In genomic region chr19:47112166-47112663, GRCh38 we compare ENCODE assay signal across 8 cellular contexts. TPM values are rescaled to one million over a fixed set of nuclear protein-coding genes. Genes with fewer than 3 reads are reported as not detected.
DNase-seq lines count a peak whose midpoint lies in the region; ATAC-seq, FAIRE-seq and TF ChIP-seq lines count a peak whose summit lies in the region.

No MANE protein-coding gene starts in this region.

- 0 to 1% methylated on average over 26 to 53 of the region's 54 CpGs for WGBS in lung, 2 donors

- POLR2A ChIA-PET in activated CD8-positive, alpha-beta T cell treated with anti-CD3 and anti-CD28 coated beads for 36 hours (lab: Charles Lee): interaction anchor here (0.7 to 9.4 kb wide), 14 partner anchors 19 to 501 kb away, joined by 3 to 182 read pairs (median 4); partner anchors contain the start of genes CCDC9 and SAE1

- ATAC-seq in HG03280 (IDR thresholded peaks at IDR 0.05; ENCODE audit: unreplicated experiment): peak; percentile 18
- peak; percentile 11 for ATAC-seq in activated CD8-positive, alpha-beta T cell treated with anti-CD3 and anti-CD28 coated beads for 36 hours
- peak; percentile 54 for ATAC-seq in lung (ENCODE audit: insufficient read depth, low FRiP score)
- ATAC-seq in HG03159 (IDR thresholded peaks at IDR 0.05; ENCODE audit: unreplicated experiment): no peak

- H3K27ac ChIP-seq in lung (ENCODE audit: low read depth in 1 of 2, low read length in 1 of 2): peak overlapping the region; percentile 100

- no peaks in the 10 kb centered on the region for H3K9me3 Mint-ChIP-seq in activated CD8-positive, alpha-beta T cell treated with anti-CD3 and anti-CD28 coated beads for 36 hours

- intact Hi-C loops in activated CD8-positive, alpha-beta T cell treated with anti-CD3 and anti-CD28 coated beads for 36 hours (cut with micrococcal nuclease): no loop called here

- DNase-seq in GM12892 (ENCODE audit: insufficient read length): peak; percentile 60
- DNase-seq in NCI-H748 treated with DMSO at 0.1 percent for 48 hours (lab: John Stamatoyannopoulos, UW): peak; percentile 59
- DNase-seq in activated CD8-positive, alpha-beta T cell treated with anti-CD3 and anti-CD28 coated beads for 36 hours: peak; percentile 87
- DNase-seq in ecto neural progenitor cell (ENCODE audit: low spot score): peak; percentile 90
- peak; percentile 92 for DNase-seq in lung (ENCODE audit: low spot score)
- peak; percentile 76 to 85 (median 77) for DNase-seq in stimulated activated CD4-positive, alpha-beta T cell treated with anti-CD3 and anti-CD28 coated beads, TNF-alpha, amount 100 ng/mL, for 24 hours (ENCODE audit: low read depth in 3 of 3)

- H3K36me3 Mint-ChIP-seq in activated CD8-positive, alpha-beta T cell treated with anti-CD3 and anti-CD28 coated beads for 36 hours (ENCODE audit: low read depth): peaks cover 44% of the 10 kb centered on the region

- peak overlapping the region; percentile 89 for H3K4me3 Mint-ChIP-seq in activated CD8-positive, alpha-beta T cell treated with anti-CD3 and anti-CD28 coated beads for 36 hours

- no peak for FAIRE-seq in GM12892 (lab: Jason Lieb, UNC)

- TF ChIP-seq POLR2A in GM12892 (IDR thresholded peaks at IDR 0.05; ENCODE audit: low read depth, low read length): peak; percentile 76; the same call in 1 of the 2 replicates

- H3K27me3 Mint-ChIP-seq in activated CD8-positive, alpha-beta T cell treated with anti-CD3 and anti-CD28 coated beads for 36 hours: no peaks in the 10 kb centered on the region

- peaks cover 34% of the 10 kb centered on the region for H3K4me1 Mint-ChIP-seq in activated CD8-positive, alpha-beta T cell treated with anti-CD3 and anti-CD28 coated beads for 36 hours (ENCODE audit: low read depth)

- CTCF ChIA-PET in activated CD8-positive, alpha-beta T cell treated with anti-CD3 and anti-CD28 coated beads for 36 hours (lab: Charles Lee): interaction anchor here (0.9 to 1.7 kb wide), 5 partner anchors 11 to 144 kb away, joined by 3 to 5 read pairs (median 4); partner anchors contain the start of gene CCDC9

- no peaks in the 10 kb centered on the region for H3K9me3 ChIP-seq in lung (ENCODE audit: control insufficient read depth in 2 of 2, insufficient read depth in 1 of 2, low read length in 1 of 2)

- H3K27me3 ChIP-seq in lung (ENCODE audit: control insufficient read depth, insufficient read depth): no peaks in the 10 kb centered on the region

- peak overlapping the region; percentile 94 for H3K4me3 ChIP-seq in lung

- peaks cover 3 to 10% of the 10 kb centered on the region in 2 donors for H3K4me1 ChIP-seq in lung (ENCODE audit: control insufficient read depth in 2 of 2, insufficient read depth in 2 of 2, low read length in 2 of 2)

- no peaks in the 10 kb centered on the region for H3K36me3 ChIP-seq in lung (ENCODE audit: control insufficient read depth in 2 of 2, insufficient read depth in 2 of 2, low read length in 2 of 2)

- no peak for TF ChIP-seq CTCF in activated CD8-positive, alpha-beta T cell treated with anti-CD3 and anti-CD28 coated beads for 36 hours (IDR thresholded peaks at IDR 0.05)
- TF ChIP-seq CTCF in lung (IDR thresholded peaks at IDR 0.05; ENCODE audit: control extremely low read depth, extremely low read depth): no peak

- H3K27ac Mint-ChIP-seq in activated CD8-positive, alpha-beta T cell treated with anti-CD3 and anti-CD28 coated beads for 36 hours: peak overlapping the region; percentile 99

RNA-seq across cellular contexts. Expression of gene ZC3H4, which starts 1.4 kb away (rescaled TPM):
- 26.0 TPM for polyA plus RNA-seq in GM12892 (2012; ENCODE audit: missing spikeins)
- 10 to 100 TPM; 68.5 to 70.2 TPM for total RNA-seq in activated CD8-positive, alpha-beta T cell treated with anti-CD3 and anti-CD28 coated beads for 36 hours
- 10 to 100 TPM; 19.4 to 51.6 TPM for total RNA-seq in lung
- polyA plus RNA-seq in lung: 10 to 100 TPM; 12.2 to 13.1 TPM

RNA-seq across cellular contexts. Expression of gene SAE1, which starts 18.4 kb away (rescaled TPM):
- polyA plus RNA-seq in GM12892 (2012; ENCODE audit: missing spikeins): 109 TPM
- total RNA-seq in activated CD8-positive, alpha-beta T cell treated with anti-CD3 and anti-CD28 coated beads for 36 hours: 100 to 1,000 TPM; 125 to 127 TPM
- total RNA-seq in lung: 10 to 100 TPM; 55.9 TPM
- 10 to 100 TPM; 28.6 to 58.1 TPM for polyA plus RNA-seq in lung
